In the genomic region with DNA sequence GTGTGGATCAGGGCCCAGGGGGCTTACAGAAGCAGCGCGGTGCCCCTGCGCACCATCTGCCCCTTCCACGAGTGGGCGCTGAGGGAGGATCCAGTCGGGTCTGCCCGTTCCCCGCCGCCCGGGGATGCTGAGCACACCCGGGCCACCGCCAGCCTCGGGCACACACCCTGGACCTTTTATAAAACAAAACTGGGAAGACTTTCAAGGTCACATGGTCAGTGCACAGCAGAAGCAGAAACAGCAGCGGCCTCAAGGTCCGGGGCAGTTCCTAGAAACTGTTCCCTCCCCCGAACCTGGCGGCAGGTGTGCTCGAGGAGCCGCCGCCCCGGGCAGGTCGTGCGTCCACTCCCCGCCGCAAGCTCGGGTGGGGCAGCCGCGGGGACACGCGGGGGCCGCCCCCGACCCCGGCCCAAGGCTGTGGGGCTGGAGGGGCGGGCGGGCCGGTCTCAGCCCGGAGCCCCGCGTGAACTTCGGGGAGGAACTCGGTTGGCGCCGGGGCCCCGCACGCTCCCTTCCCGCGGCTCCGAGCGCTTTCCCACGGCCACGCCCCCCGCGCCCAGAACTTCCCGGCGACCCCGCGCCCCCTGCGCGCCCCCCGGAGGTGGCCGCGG, we compare ENCODE assay signal across 1 cellular context.
A peak's percentile ranks its signal among the peaks of the same experiment; 100 is the strongest.
TF ChIP-seq lines count a peak whose summit lies in the region.

No MANE protein-coding gene starts in this region.

TF ChIP-seq in HepG2, 621 proteins besides CTCF, POLR2A, EP300 and RAD21 (continued from another document and continues in another):
- TF ChIP-seq, protein P1, sequence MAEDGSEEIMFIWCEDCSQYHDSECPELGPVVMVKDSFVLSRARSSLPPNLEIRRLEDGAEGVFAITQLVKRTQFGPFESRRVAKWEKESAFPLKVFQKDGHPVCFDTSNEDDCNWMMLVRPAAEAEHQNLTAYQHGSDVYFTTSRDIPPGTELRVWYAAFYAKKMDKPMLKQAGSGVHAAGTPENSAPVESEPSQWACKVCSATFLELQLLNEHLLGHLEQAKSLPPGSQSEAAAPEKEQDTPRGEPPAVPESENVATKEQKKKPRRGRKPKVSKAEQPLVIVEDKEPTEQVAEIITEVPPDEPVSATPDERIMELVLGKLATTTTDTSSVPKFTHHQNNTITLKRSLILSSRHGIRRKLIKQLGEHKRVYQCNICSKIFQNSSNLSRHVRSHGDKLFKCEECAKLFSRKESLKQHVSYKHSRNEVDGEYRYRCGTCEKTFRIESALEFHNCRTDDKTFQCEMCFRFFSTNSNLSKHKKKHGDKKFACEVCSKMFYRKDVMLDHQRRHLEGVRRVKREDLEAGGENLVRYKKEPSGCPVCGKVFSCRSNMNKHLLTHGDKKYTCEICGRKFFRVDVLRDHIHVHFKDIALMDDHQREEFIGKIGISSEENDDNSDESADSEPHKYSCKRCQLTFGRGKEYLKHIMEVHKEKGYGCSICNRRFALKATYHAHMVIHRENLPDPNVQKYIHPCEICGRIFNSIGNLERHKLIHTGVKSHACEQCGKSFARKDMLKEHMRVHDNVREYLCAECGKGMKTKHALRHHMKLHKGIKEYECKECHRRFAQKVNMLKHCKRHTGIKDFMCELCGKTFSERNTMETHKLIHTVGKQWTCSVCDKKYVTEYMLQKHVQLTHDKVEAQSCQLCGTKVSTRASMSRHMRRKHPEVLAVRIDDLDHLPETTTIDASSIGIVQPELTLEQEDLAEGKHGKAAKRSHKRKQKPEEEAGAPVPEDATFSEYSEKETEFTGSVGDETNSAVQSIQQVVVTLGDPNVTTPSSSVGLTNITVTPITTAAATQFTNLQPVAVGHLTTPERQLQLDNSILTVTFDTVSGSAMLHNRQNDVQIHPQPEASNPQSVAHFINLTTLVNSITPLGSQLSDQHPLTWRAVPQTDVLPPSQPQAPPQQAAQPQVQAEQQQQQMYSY (CRISPR knock-in tag; IDR thresholded peaks at IDR 0.05): no peak
- TF ChIP-seq ZNF878 (CRISPR knock-in tag; IDR thresholded peaks at IDR 0.05): no peak
- no peak for TF ChIP-seq CCDC6 (CRISPR knock-in tag; IDR thresholded peaks at IDR 0.05)
- TF ChIP-seq ZNF724P (CRISPR knock-in tag; IDR thresholded peaks at IDR 0.05; ENCODE audit: borderline replicate concordance): no peak
- TF ChIP-seq ETV5 (CRISPR knock-in tag; IDR thresholded peaks at IDR 0.05; ENCODE audit: borderline replicate concordance): no peak
- TF ChIP-seq HNRNPLL (IDR thresholded peaks at IDR 0.05; ENCODE audit: low read depth, low read length, poor library complexity, severe bottlenecking): no peak
- no peak for TF ChIP-seq ZFP36 (IDR thresholded peaks at IDR 0.05; ENCODE audit: borderline replicate concordance, low read depth, low read length, partially characterized antibody)
- TF ChIP-seq SRSF1 (optimal IDR thresholded peaks at IDR 0.05; ENCODE audit: low read depth, low read length): peak; percentile 40
- no peak for TF ChIP-seq FOXO1 (CRISPR knock-in tag; IDR thresholded peaks at IDR 0.05)
- no peak for TF ChIP-seq LCORL (IDR thresholded peaks at IDR 0.05)
- TF ChIP-seq LCORL (CRISPR knock-in tag; IDR thresholded peaks at IDR 0.05): no peak
- TF ChIP-seq SALL1 (CRISPR knock-in tag; IDR thresholded peaks at IDR 0.05): no peak; the same call in 1 of the 2 replicates
- TF ChIP-seq XRCC5 (optimal IDR thresholded peaks at IDR 0.05; ENCODE audit: low read length): peak; percentile 17
- TF ChIP-seq MEIS2 (CRISPR knock-in tag; IDR thresholded peaks at IDR 0.05): peak; percentile 19; the same call in 1 of the 2 replicates
- TF ChIP-seq ZNF788 (CRISPR knock-in tag; IDR thresholded peaks at IDR 0.05; ENCODE audit: borderline replicate concordance): peak; percentile 17; the same call in 1 of the 2 replicates
- no peak for TF ChIP-seq MBD4 (IDR thresholded peaks at IDR 0.05; ENCODE audit: borderline replicate concordance, low read length)
- peak; percentile 45 for TF ChIP-seq AGO1 (IDR thresholded peaks at IDR 0.05; ENCODE audit: low read depth, low read length, poor library complexity, severe bottlenecking)
- TF ChIP-seq ATF7 (IDR thresholded peaks at IDR 0.05): no peak
- TF ChIP-seq ATF7 (CRISPR knock-in tag; IDR thresholded peaks at IDR 0.05): no peak
- TF ChIP-seq ZNF563 (CRISPR knock-in tag; IDR thresholded peaks at IDR 0.05): no peak
- peak; percentile 44; the same call in 1 of the 2 replicates for TF ChIP-seq GABPB1 (CRISPR knock-in tag; IDR thresholded peaks at IDR 0.05)
- TF ChIP-seq, protein P2, sequence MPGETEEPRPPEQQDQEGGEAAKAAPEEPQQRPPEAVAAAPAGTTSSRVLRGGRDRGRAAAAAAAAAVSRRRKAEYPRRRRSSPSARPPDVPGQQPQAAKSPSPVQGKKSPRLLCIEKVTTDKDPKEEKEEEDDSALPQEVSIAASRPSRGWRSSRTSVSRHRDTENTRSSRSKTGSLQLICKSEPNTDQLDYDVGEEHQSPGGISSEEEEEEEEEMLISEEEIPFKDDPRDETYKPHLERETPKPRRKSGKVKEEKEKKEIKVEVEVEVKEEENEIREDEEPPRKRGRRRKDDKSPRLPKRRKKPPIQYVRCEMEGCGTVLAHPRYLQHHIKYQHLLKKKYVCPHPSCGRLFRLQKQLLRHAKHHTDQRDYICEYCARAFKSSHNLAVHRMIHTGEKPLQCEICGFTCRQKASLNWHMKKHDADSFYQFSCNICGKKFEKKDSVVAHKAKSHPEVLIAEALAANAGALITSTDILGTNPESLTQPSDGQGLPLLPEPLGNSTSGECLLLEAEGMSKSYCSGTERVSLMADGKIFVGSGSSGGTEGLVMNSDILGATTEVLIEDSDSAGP (CRISPR knock-in tag; IDR thresholded peaks at IDR 0.05; ENCODE audit: borderline replicate concordance): peak; percentile 36; the same call in 1 of the 2 replicates
- TF ChIP-seq RARG (CRISPR knock-in tag; IDR thresholded peaks at IDR 0.05; ENCODE audit: low read depth): no peak
- TF ChIP-seq TBX2 (CRISPR knock-in tag; IDR thresholded peaks at IDR 0.05; ENCODE audit: borderline replicate concordance): 0 out of 2 replicates have a peak, but pooled peaks have one; percentile 14
- TF ChIP-seq, protein P3, sequence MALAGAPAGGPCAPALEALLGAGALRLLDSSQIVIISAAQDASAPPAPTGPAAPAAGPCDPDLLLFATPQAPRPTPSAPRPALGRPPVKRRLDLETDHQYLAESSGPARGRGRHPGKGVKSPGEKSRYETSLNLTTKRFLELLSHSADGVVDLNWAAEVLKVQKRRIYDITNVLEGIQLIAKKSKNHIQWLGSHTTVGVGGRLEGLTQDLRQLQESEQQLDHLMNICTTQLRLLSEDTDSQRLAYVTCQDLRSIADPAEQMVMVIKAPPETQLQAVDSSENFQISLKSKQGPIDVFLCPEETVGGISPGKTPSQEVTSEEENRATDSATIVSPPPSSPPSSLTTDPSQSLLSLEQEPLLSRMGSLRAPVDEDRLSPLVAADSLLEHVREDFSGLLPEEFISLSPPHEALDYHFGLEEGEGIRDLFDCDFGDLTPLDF (CRISPR knock-in tag; IDR thresholded peaks at IDR 0.05): no peak
- 0 out of 2 replicates have a peak, but pooled peaks have one; percentile 30 for TF ChIP-seq NFATC3 (CRISPR knock-in tag; IDR thresholded peaks at IDR 0.05)
- TF ChIP-seq, protein P4, sequence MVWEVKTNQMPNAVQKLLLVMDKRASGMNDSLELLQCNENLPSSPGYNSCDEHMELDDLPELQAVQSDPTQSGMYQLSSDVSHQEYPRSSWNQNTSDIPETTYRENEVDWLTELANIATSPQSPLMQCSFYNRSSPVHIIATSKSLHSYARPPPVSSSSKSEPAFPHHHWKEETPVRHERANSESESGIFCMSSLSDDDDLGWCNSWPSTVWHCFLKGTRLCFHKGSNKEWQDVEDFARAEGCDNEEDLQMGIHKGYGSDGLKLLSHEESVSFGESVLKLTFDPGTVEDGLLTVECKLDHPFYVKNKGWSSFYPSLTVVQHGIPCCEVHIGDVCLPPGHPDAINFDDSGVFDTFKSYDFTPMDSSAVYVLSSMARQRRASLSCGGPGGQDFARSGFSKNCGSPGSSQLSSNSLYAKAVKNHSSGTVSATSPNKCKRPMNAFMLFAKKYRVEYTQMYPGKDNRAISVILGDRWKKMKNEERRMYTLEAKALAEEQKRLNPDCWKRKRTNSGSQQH (CRISPR knock-in tag; IDR thresholded peaks at IDR 0.05; ENCODE audit: low read depth): 0 out of 2 replicates have a peak, but pooled peaks have one; percentile 33
- TF ChIP-seq RFX1 (IDR thresholded peaks at IDR 0.05): no peak
- no peak for TF ChIP-seq ZNF343 (CRISPR knock-in tag; IDR thresholded peaks at IDR 0.05)
- TF ChIP-seq, protein P5, sequence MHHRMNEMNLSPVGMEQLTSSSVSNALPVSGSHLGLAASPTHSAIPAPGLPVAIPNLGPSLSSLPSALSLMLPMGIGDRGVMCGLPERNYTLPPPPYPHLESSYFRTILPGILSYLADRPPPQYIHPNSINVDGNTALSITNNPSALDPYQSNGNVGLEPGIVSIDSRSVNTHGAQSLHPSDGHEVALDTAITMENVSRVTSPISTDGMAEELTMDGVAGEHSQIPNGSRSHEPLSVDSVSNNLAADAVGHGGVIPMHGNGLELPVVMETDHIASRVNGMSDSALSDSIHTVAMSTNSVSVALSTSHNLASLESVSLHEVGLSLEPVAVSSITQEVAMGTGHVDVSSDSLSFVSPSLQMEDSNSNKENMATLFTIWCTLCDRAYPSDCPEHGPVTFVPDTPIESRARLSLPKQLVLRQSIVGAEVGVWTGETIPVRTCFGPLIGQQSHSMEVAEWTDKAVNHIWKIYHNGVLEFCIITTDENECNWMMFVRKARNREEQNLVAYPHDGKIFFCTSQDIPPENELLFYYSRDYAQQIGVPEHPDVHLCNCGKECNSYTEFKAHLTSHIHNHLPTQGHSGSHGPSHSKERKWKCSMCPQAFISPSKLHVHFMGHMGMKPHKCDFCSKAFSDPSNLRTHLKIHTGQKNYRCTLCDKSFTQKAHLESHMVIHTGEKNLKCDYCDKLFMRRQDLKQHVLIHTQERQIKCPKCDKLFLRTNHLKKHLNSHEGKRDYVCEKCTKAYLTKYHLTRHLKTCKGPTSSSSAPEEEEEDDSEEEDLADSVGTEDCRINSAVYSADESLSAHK (CRISPR knock-in tag; IDR thresholded peaks at IDR 0.05; ENCODE audit: borderline replicate concordance): no peak
- no peak for TF ChIP-seq ARNT (IDR thresholded peaks at IDR 0.05)
- TF ChIP-seq RBFOX2 (IDR thresholded peaks at IDR 0.05; ENCODE audit: low read depth, low read length): peak; percentile 68; the same call in 1 of the 2 replicates
- TF ChIP-seq, protein P6, sequence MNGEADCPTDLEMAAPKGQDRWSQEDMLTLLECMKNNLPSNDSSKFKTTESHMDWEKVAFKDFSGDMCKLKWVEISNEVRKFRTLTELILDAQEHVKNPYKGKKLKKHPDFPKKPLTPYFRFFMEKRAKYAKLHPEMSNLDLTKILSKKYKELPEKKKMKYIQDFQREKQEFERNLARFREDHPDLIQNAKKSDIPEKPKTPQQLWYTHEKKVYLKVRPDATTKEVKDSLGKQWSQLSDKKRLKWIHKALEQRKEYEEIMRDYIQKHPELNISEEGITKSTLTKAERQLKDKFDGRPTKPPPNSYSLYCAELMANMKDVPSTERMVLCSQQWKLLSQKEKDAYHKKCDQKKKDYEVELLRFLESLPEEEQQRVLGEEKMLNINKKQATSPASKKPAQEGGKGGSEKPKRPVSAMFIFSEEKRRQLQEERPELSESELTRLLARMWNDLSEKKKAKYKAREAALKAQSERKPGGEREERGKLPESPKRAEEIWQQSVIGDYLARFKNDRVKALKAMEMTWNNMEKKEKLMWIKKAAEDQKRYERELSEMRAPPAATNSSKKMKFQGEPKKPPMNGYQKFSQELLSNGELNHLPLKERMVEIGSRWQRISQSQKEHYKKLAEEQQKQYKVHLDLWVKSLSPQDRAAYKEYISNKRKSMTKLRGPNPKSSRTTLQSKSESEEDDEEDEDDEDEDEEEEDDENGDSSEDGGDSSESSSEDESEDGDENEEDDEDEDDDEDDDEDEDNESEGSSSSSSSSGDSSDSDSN (CRISPR knock-in tag; IDR thresholded peaks at IDR 0.05): peak; percentile 37; the same call in 1 of the 2 replicates
- no peak for TF ChIP-seq MTF2 (CRISPR knock-in tag; IDR thresholded peaks at IDR 0.05; ENCODE audit: borderline replicate concordance)
- TF ChIP-seq, protein P7, sequence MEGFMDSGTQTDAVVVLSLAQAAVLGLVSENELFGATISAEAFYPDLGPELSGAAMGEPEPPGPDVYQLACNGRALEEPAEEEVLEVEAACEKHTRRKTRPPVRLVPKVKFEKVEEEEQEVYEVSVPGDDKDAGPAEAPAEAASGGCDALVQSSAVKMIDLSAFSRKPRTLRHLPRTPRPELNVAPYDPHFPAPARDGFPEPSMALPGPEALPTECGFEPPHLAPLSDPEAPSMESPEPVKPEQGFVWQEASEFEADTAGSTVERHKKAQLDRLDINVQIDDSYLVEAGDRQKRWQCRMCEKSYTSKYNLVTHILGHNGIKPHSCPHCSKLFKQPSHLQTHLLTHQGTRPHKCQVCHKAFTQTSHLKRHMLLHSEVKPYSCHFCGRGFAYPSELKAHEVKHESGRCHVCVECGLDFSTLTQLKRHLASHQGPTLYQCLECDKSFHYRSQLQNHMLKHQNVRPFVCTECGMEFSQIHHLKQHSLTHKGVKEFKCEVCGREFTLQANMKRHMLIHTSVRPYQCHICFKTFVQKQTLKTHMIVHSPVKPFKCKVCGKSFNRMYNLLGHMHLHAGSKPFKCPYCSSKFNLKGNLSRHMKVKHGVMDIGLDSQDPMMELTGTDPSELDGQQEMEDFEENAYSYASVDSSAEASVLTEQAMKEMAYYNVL (CRISPR knock-in tag; IDR thresholded peaks at IDR 0.05; ENCODE audit: borderline replicate concordance): no peak
- TF ChIP-seq ZNF777 (CRISPR knock-in tag; IDR thresholded peaks at IDR 0.05): 0 out of 2 replicates have a peak, but pooled peaks have one; percentile 17
- no peak for TF ChIP-seq KLF12 (CRISPR knock-in tag; IDR thresholded peaks at IDR 0.05; ENCODE audit: borderline replicate concordance)
- TF ChIP-seq, protein P8, sequence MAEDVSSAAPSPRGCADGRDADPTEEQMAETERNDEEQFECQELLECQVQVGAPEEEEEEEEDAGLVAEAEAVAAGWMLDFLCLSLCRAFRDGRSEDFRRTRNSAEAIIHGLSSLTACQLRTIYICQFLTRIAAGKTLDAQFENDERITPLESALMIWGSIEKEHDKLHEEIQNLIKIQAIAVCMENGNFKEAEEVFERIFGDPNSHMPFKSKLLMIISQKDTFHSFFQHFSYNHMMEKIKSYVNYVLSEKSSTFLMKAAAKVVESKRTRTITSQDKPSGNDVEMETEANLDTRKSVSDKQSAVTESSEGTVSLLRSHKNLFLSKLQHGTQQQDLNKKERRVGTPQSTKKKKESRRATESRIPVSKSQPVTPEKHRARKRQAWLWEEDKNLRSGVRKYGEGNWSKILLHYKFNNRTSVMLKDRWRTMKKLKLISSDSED (CRISPR knock-in tag; IDR thresholded peaks at IDR 0.05): no peak
- TF ChIP-seq, protein P9, sequence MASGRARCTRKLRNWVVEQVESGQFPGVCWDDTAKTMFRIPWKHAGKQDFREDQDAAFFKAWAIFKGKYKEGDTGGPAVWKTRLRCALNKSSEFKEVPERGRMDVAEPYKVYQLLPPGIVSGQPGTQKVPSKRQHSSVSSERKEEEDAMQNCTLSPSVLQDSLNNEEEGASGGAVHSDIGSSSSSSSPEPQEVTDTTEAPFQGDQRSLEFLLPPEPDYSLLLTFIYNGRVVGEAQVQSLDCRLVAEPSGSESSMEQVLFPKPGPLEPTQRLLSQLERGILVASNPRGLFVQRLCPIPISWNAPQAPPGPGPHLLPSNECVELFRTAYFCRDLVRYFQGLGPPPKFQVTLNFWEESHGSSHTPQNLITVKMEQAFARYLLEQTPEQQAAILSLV (CRISPR knock-in tag; IDR thresholded peaks at IDR 0.05; ENCODE audit: borderline replicate concordance): no peak
- 0 out of 2 replicates have a peak, but pooled peaks have one; percentile 14 for TF ChIP-seq ERF (CRISPR knock-in tag; IDR thresholded peaks at IDR 0.05)
